Comparison of ENCODE assay signal across 23 cellular contexts in genomic region chr9:99143661-99144060, GRCh38.
"Had no signal": no experiment of that assay in that cellular context is flagged by ENCODE, and none has a peak within 500 bp of the region (broad histone marks: within the 10 kb centered on the region; RNA-seq: fewer than 3 reads in every experiment).

No MANE protein-coding gene starts in this region.

- ATAC-seq: activated CD8-positive, alpha-beta memory T cell treated with anti-CD3 and anti-CD28 coated beads, Interleukin-2, amount 10 ng/mL, durations not matched to agents 7 days and 5 days; naive thymus-derived CD4-positive, alpha-beta T cell; psoas muscle; right cardiac atrium; stimulated activated naive CD8-positive, alpha-beta T cell treated with anti-CD3 and anti-CD28 coated beads, Interleukin-15, amount 100 ng/mL, for 72 hours had no signal

- H3K27me3 ChIP-seq: dorsolateral prefrontal cortex, ovary, suprapubic skin, transverse colon, vagina had no signal

- FAIRE-seq: colon, frontal cortex, small intestine had no signal

- H3K27ac ChIP-seq: dorsolateral prefrontal cortex, ovary, psoas muscle, suprapubic skin, transverse colon, vagina had no signal

- H3K4me3 ChIP-seq: dorsolateral prefrontal cortex, ovary, psoas muscle, suprapubic skin, transverse colon, vagina had no signal

- H3K4me1 ChIP-seq: vagina had no signal

- DNase-seq: activated B cell treated with CpG ODN at 0.5 μM for 24 hours; activated CD4-positive, alpha-beta memory T cell treated with anti-CD3 and anti-CD28 coated beads, Interleukin-2, amount 10 ng/mL, durations not matched to agents 7 days and 5 days; activated CD4-positive, alpha-beta T cell treated with anti-CD3 and anti-CD28 coated beads for 4 hours; activated CD8-positive, alpha-beta memory T cell treated with anti-CD3 and anti-CD28 coated beads, Interleukin-2, amount 10 ng/mL, durations not matched to agents 7 days and 5 days; activated naive CD8-positive, alpha-beta T cell treated with anti-CD3 and anti-CD28 coated beads for 36 hours; amniotic stem cell; central memory CD4-positive, alpha-beta T cell; dorsolateral prefrontal cortex; head of caudate nucleus; mesenchymal stem cell; naive thymus-derived CD4-positive, alpha-beta T cell; ovary; psoas muscle; right cardiac atrium; small intestine; stimulated activated CD4-positive, alpha-beta T cell treated with anti-CD3 and anti-CD28 coated beads, Interleukin-15, amount 100 ng/mL, for 24 hours; stimulated activated CD4-positive, alpha-beta T cell treated with anti-CD3 and anti-CD28 coated beads, Interleukin-2, amount 100 ng/mL, for 48 hours; stimulated activated naive CD8-positive, alpha-beta T cell treated with anti-CD3 and anti-CD28 coated beads, Interleukin-15, amount 100 ng/mL, for 72 hours; transverse colon had no signal

- H3K9me3 ChIP-seq: ovary, psoas muscle, suprapubic skin, transverse colon, vagina had no signal

- H3K36me3 ChIP-seq: ovary had no signal
